ENCODE assay signal across 1 cellular context in genomic region chr15:99994849-99995248, GRCh38.
TF ChIP-seq lines count a peak whose summit lies in the region.

No MANE protein-coding gene starts in this region.

TF ChIP-seq in GM23338, 12 proteins besides CTCF, POLR2A, EP300 and RAD21 (continued from another document):
- no peak for TF ChIP-seq ZNF462 (CRISPR knock-in tag; IDR thresholded peaks at IDR 0.05)
- no peak for TF ChIP-seq ETS1 (IDR thresholded peaks at IDR 0.05)
- TF ChIP-seq EZH2phosphoT487 (IDR thresholded peaks at IDR 0.05; ENCODE audit: unreplicated experiment) = no peak
- TF ChIP-seq REST (IDR thresholded peaks at IDR 0.05; ENCODE audit: unreplicated experiment) = no peak
TF ChIP-seq in GM23338: peak in this region for 0.
